ENCODE assay signal across 28 cellular contexts in the genomic region with DNA sequence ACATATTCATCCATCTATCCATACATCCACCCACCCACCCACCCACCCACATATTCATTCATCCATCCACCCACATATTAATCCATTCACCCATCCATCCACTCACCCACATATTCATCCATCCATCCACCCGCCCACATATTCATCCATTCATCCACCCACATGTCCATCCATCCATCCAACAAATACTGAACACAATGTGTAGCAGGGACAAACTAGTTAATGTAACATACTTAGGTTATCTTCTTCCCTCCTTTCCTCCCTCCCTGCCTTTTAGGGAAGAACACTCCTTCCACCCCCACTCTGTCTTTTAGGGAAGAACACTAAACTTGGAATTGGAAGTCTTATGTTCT.
"Had no signal": no experiment of that assay in that cellular context is flagged by ENCODE, and none has a peak within 500 bp of the region (broad histone marks: within the 10 kb centered on the region; RNA-seq: fewer than 3 reads in every experiment).

No MANE protein-coding gene starts in this region.

- H3K27me3 Mint-ChIP-seq: stimulated activated memory B cell treated with anti-CD40 and anti-IgM and Interleukin-4, amounts not matched to agents 10 μg/mL and 1 μg/mL and 100 μg/mL, for 72 hours; stimulated activated naive B cell treated with anti-CD40 and anti-IgM and Interleukin-4, amounts not matched to agents 10 μg/mL and 1 μg/mL and 100 μg/mL, for 72 hours; stimulated activated naive CD8-positive, alpha-beta T cell treated with anti-CD3 and anti-CD28 coated beads, Interleukin-15, amount 100 ng/mL, for 72 hours; stimulated activated naive CD8-positive, alpha-beta T cell treated with anti-CD3 and anti-CD28 coated beads, Interleukin-15, Interleukin-2, amounts not matched to agents 100 ng/mL and 50 ng/mL, for 24 hours; type B pancreatic cell had no signal

- H3K27ac ChIP-seq: stomach, suprapubic skin, testis, thoracic aorta, thyroid gland, tibial artery, tibial nerve, transverse colon, upper lobe of left lung, upper lobe of right lung, uterus, vagina had no signal

- H3K27ac Mint-ChIP-seq: stimulated activated effector memory CD8-positive, alpha-beta T cell treated with anti-CD3 and anti-CD28 coated beads, Interleukin-12 subunit alpha, Interleukin-12 subunit beta, amount 100 ng/mL, for 72 hours; stimulated activated memory B cell treated with anti-CD40 and anti-IgM and Interleukin-4, amounts not matched to agents 10 μg/mL and 1 μg/mL and 100 μg/mL, for 72 hours; stimulated activated naive B cell treated with anti-CD40 and anti-IgM and Interleukin-4, amounts not matched to agents 10 μg/mL and 1 μg/mL and 100 μg/mL, for 72 hours; stimulated activated naive CD8-positive, alpha-beta T cell treated with anti-CD3 and anti-CD28 coated beads, Interleukin-15, amount 100 ng/mL, for 72 hours; stimulated activated naive CD8-positive, alpha-beta T cell treated with anti-CD3 and anti-CD28 coated beads, Interleukin-15, Interleukin-2, amounts not matched to agents 100 ng/mL and 50 ng/mL, for 24 hours; type B pancreatic cell had no signal

- DNase-seq: stimulated activated CD4-positive, alpha-beta T cell treated with anti-CD3 and anti-CD28 coated beads, Interleukin-2, amount 100 ng/mL, for 48 hours; stimulated activated CD4-positive, alpha-beta T cell treated with anti-CD3 and anti-CD28 coated beads, Interleukin-4, amount 100 ng/mL, for 1 hour; stimulated activated CD4-positive, alpha-beta T cell treated with anti-CD3 and anti-CD28 coated beads, Interleukin-4, amount 100 ng/mL, for 24 hours; stimulated activated CD4-positive, alpha-beta T cell treated with anti-CD3 and anti-CD28 coated beads, Interleukin-4, amount 100 ng/mL, for 4 hours; stimulated activated CD8-positive, alpha-beta memory T cell treated with anti-CD3 and anti-CD28 coated beads, Interleukin-4, amount 100 ng/mL, for 48 hours; stimulated activated naive B cell treated with anti-CD40 and anti-IgM and Interleukin-4, amounts not matched to agents 10 μg/mL and 1 μg/mL and 100 μg/mL, for 72 hours; stimulated activated naive CD4-positive, alpha-beta T cell; stimulated activated naive CD4-positive, alpha-beta T cell treated with Interleukin-2 at 50 U/mL for 16 hours; stimulated activated naive CD8-positive, alpha-beta T cell treated with anti-CD3 and anti-CD28 coated beads, Interleukin-15, amount 100 ng/mL, for 72 hours; stimulated activated naive CD8-positive, alpha-beta T cell treated with anti-CD3 and anti-CD28 coated beads, Interleukin-15, Interleukin-2, amounts not matched to agents 100 U/mL and 50 U/mL, for 24 hours; stomach; substantia nigra; testis; thyroid gland; tibial artery; transverse colon; trophoblast cell; upper lobe of left lung; upper lobe of right lung; uterus had no signal

- H3K4me1 ChIP-seq: stomach, suprapubic skin, testis, thyroid gland, tibial artery, tibial nerve, transverse colon, upper lobe of left lung, upper lobe of right lung, uterus, vagina had no signal

- ATAC-seq: stimulated activated effector memory CD8-positive, alpha-beta T cell treated with anti-CD3 and anti-CD28 coated beads, Interleukin-12 subunit alpha, Interleukin-12 subunit beta, amount 100 ng/mL, for 72 hours; stimulated activated memory B cell treated with anti-CD40 and anti-IgM and Interleukin-4, amounts not matched to agents 10 μg/mL and 1 μg/mL and 100 μg/mL, for 72 hours; stimulated activated naive B cell treated with anti-CD40 and anti-IgM and Interleukin-4, amounts not matched to agents 10 μg/mL and 1 μg/mL and 100 μg/mL, for 72 hours; stimulated activated naive CD8-positive, alpha-beta T cell treated with anti-CD3 and anti-CD28 coated beads, Interleukin-15, amount 100 ng/mL, for 72 hours; stimulated activated naive CD8-positive, alpha-beta T cell treated with anti-CD3 and anti-CD28 coated beads, Interleukin-15, Interleukin-2, amounts not matched to agents 100 U/mL and 50 U/mL, for 24 hours; upper lobe of right lung had no signal

- H3K4me3 ChIP-seq: stomach, suprapubic skin, testis, thoracic aorta, thyroid gland, tibial artery, tibial nerve, transverse colon, upper lobe of left lung, upper lobe of right lung, uterus, vagina had no signal

- H3K9me3 Mint-ChIP-seq: stimulated activated effector memory CD8-positive, alpha-beta T cell treated with anti-CD3 and anti-CD28 coated beads, Interleukin-12 subunit alpha, Interleukin-12 subunit beta, amount 100 ng/mL, for 72 hours; type B pancreatic cell had no signal

- H3K4me3 Mint-ChIP-seq: stimulated activated effector memory CD8-positive, alpha-beta T cell treated with anti-CD3 and anti-CD28 coated beads, Interleukin-12 subunit alpha, Interleukin-12 subunit beta, amount 100 ng/mL, for 72 hours; stimulated activated memory B cell treated with anti-CD40 and anti-IgM and Interleukin-4, amounts not matched to agents 10 μg/mL and 1 μg/mL and 100 μg/mL, for 72 hours; stimulated activated naive B cell treated with anti-CD40 and anti-IgM and Interleukin-4, amounts not matched to agents 10 μg/mL and 1 μg/mL and 100 μg/mL, for 72 hours; stimulated activated naive CD8-positive, alpha-beta T cell treated with anti-CD3 and anti-CD28 coated beads, Interleukin-15, amount 100 ng/mL, for 72 hours; stimulated activated naive CD8-positive, alpha-beta T cell treated with anti-CD3 and anti-CD28 coated beads, Interleukin-15, Interleukin-2, amounts not matched to agents 100 ng/mL and 50 ng/mL, for 24 hours; type B pancreatic cell had no signal

- H3K9me3 ChIP-seq: stomach, testis, thoracic aorta, thyroid gland, transverse colon, upper lobe of left lung, upper lobe of right lung, uterus, vagina had no signal

- H3K4me1 Mint-ChIP-seq: stimulated activated naive CD8-positive, alpha-beta T cell treated with anti-CD3 and anti-CD28 coated beads, Interleukin-15, amount 100 ng/mL, for 72 hours had no signal

- H3K36me3 ChIP-seq: suprapubic skin, thyroid gland, tibial artery, transverse colon, upper lobe of left lung, upper lobe of right lung, uterus, vagina had no signal
